Comparison of ENCODE assay signal across 8 cellular contexts in genomic region chr16:67245674-67246080, GRCh38. TPM values are rescaled to one million over a fixed set of nuclear protein-coding genes. Genes with fewer than 3 reads are reported as not detected.
DNase-seq lines count a peak whose midpoint lies in the region; ATAC-seq, FAIRE-seq and TF ChIP-seq lines count a peak whose summit lies in the region.

No MANE protein-coding gene starts in this region.

- H3K27me3 ChIP-seq in Panc1 (ENCODE audit: control insufficient read depth, insufficient read depth, low read length) (no peaks in the 10 kb centered on the region), esophagus (ENCODE audit: control insufficient read depth in 1 of 2, insufficient read depth in 2 of 2, low read length in 2 of 2) (peaks cover 0 to 8% of the 10 kb centered on the region in 2 donors), pancreas (no peaks in the 10 kb centered on the region)

- FAIRE-seq in pancreas (lab: Jason Lieb, UNC), result no peak

- DNase-seq in Calu3, result no peak
- DNase-seq in Panc1 (ENCODE audit: low read depth, low spot score), result no peak
- DNase-seq in pancreas, result no peak
- DNase-seq in AG08395 (ENCODE audit: low spot score), result no peak
- DNase-seq in NCI-H226, result no peak
- no peak for DNase-seq in NCI-H446 treated with DMSO at 0.1 percent for 48 hours (lab: John Stamatoyannopoulos, UW)

- no peak for TF ChIP-seq CTCF in Calu3 (IDR thresholded peaks at IDR 0.05; ENCODE audit: unreplicated experiment)
- TF ChIP-seq CTCF in Panc1 (IDR thresholded peaks at IDR 0.05), result no peak
- TF ChIP-seq CTCF in pancreas (IDR thresholded peaks at IDR 0.05), result no peak

- no peak overlapping the region for H3K27ac Mint-ChIP-seq in Calu3 (ENCODE audit: unreplicated experiment)

- H3K27me3 Mint-ChIP-seq in Calu3 (ENCODE audit: unreplicated experiment), result peaks cover 35% of the 10 kb centered on the region

- peak overlapping the region; percentile 94 for H3K4me3 Mint-ChIP-seq in Calu3 (ENCODE audit: low read depth, unreplicated experiment)

- H3K4me3 ChIP-seq in Panc1 (ENCODE audit: low read depth in 2 of 2, low read length in 2 of 2) (peak overlapping the region; percentile 64 to 73), esophagus (ENCODE audit: low read depth in 1 of 2, low read length in 2 of 2) (peak overlapping the region; percentile 51 to 70), pancreas (peak overlapping the region; percentile 47 to 97 (median 69))

- peaks cover 65% of the 10 kb centered on the region for H3K4me1 Mint-ChIP-seq in Calu3 (ENCODE audit: low read depth, unreplicated experiment)

- POLR2A ChIA-PET in Panc1 (lab: Charles Lee), result no interaction called here

- H3K4me1 ChIP-seq in Panc1 (ENCODE audit: control insufficient read depth, insufficient read depth, low read length) (peaks cover 12% of the 10 kb centered on the region), esophagus (ENCODE audit: control insufficient read depth in 2 of 2, insufficient read depth in 2 of 2, low read length in 1 of 2) (peaks cover 9 to 32% of the 10 kb centered on the region in 2 donors), pancreas (peaks cover 0 to 27% (median 11%) of the 10 kb centered on the region in 3 donors)

- no peaks in the 10 kb centered on the region for H3K9me3 ChIP-seq in Panc1 (ENCODE audit: control insufficient read depth, insufficient read depth, low read depth, low read length)
- no peaks in the 10 kb centered on the region for H3K9me3 ChIP-seq in esophagus (ENCODE audit: control insufficient read depth in 2 of 2, insufficient read depth in 1 of 2, low read depth in 1 of 2, low read length in 1 of 2)
- H3K9me3 ChIP-seq in pancreas, result no peaks in the 10 kb centered on the region

- in situ Hi-C loops in Panc1 (cut with HindIII; ENCODE audit: low pct_unique_long_range_greater_than_20kb, low sequenced_read_pairs), result no loop called here

- CTCF ChIA-PET in Calu3 (lab: Charles Lee) (interaction anchor here (0.7 to 3.0 kb wide), 4 partner anchors 19 to 182 kb away, joined by 3 to 11 read pairs (median 8); partner anchors contain the start of genes TMEM208 and TPPP3), Panc1 (lab: Charles Lee) (no interaction called here)

- H3K9me3 Mint-ChIP-seq in Calu3 (ENCODE audit: low read depth, unreplicated experiment), result no peaks in the 10 kb centered on the region

- BruUV-seq in Calu3 (replicated peaks; lab: Mats Ljungman, UMichigan) (no TSS peak), Panc1 (replicated peaks; lab: Mats Ljungman, UMichigan) (no TSS peak)

- H3K36me3 Mint-ChIP-seq in Calu3 (ENCODE audit: insufficient read depth, unreplicated experiment), result peaks cover 47% of the 10 kb centered on the region

- H3K27ac ChIP-seq in Panc1 (ENCODE audit: low read length) (no peak overlapping the region), esophagus (ENCODE audit: low read depth in 2 of 2, low read length in 1 of 2) (peak overlapping the region; percentile 84), pancreas (peak overlapping the region; percentile 82 to 90 (median 86))

- intact Hi-C loops in Calu3 (cut with micrococcal nuclease; ENCODE audit: unreplicated experiment), result loop anchor here (2.0 kb wide), 1 partner anchor 19 kb away; the partner anchor contains the start of gene TMEM208
- intact Hi-C loops in Panc1 (cut with micrococcal nuclease; ENCODE audit: unreplicated experiment), result no loop called here
- intact Hi-C loops in pancreas (cut with DNase I), result no loop called here

- ATAC-seq in Panc1 (no peak), pancreas (no peak), HG02623 (IDR thresholded peaks at IDR 0.05; ENCODE audit: unreplicated experiment) (no peak)

- WGBS in esophagus, 2 donors, result 16 to 18% methylated on average over 8 of the region's 8 CpGs
- 13 to 14% methylated on average over 8 of the region's 8 CpGs for WGBS in pancreas, 2 donors

- no peaks in the 10 kb centered on the region; the same call in 1 of the 2 replicates for H3K36me3 ChIP-seq in Panc1 (ENCODE audit: control insufficient read depth, insufficient read depth, low read length)
- no peaks in the 10 kb centered on the region for H3K36me3 ChIP-seq in esophagus (ENCODE audit: control insufficient read depth in 2 of 2, insufficient read depth in 2 of 2, low read length in 1 of 2)
- no peaks in the 10 kb centered on the region for H3K36me3 ChIP-seq in pancreas

RNA-seq across cellular contexts. Expression of gene FHOD1, which starts 1.6 kb away (rescaled TPM):
- total RNA-seq in Calu3 (2022), result 37.2 and 37.9 TPM in 2 replicates
- 9.3 TPM for total RNA-seq in Panc1 (2021; ENCODE audit: unreplicated experiment)
- polyA plus RNA-seq in Panc1 (2012; ENCODE audit: insufficient read length), result 13.4 TPM
- 10 to 100 TPM in 1 of 2 donors, 1 to 10 TPM in 1; 6.3 to 11.4 TPM for polyA plus RNA-seq in esophagus
- 10 to 100 TPM in 2 of 6 donors, 1 to 10 TPM in 4; 7.8 to 20.8 (median 8.8) TPM for total RNA-seq in pancreas
- polyA plus RNA-seq in pancreas, result 10 to 100 TPM; 34.0 to 41.2 TPM

RNA-seq across cellular contexts. Expression of gene SLC9A5, which starts 3.1 kb away (rescaled TPM):
- 2.4 and 4.4 TPM in 2 replicates for total RNA-seq in Calu3 (2022)
- 1.7 TPM for total RNA-seq in Panc1 (2021; ENCODE audit: unreplicated experiment)
- polyA plus RNA-seq in Panc1 (2012; ENCODE audit: insufficient read length), result 2.3 TPM
- polyA plus RNA-seq in esophagus, result under 1 TPM; 0.11 to 0.43 TPM
- under 1 TPM; 0.22 to 0.69 (median 0.48) TPM for total RNA-seq in pancreas
- polyA plus RNA-seq in pancreas, result 1 to 10 TPM; 1.3 to 1.5 TPM

RNA-seq across cellular contexts. Expression of gene TMEM208, which starts 18.7 kb away (rescaled TPM):
- 53.5 and 69.2 TPM in 2 replicates for total RNA-seq in Calu3 (2022)
- total RNA-seq in Panc1 (2021; ENCODE audit: unreplicated experiment), result 25.6 TPM
- 31.3 TPM for polyA plus RNA-seq in Panc1 (2012; ENCODE audit: insufficient read length)
- polyA plus RNA-seq in esophagus, result 10 to 100 TPM; 73.4 to 83.1 TPM
- 10 to 100 TPM; 19.2 to 31.2 (median 26.0) TPM for total RNA-seq in pancreas
- polyA plus RNA-seq in pancreas, result 10 to 100 TPM; 83.4 to 96.6 TPM

RNA-seq across cellular contexts. Expression of gene PLEKHG4, which starts 33.7 kb away (rescaled TPM):
- 5.5 and 9.2 TPM in 2 replicates for total RNA-seq in Calu3 (2022)
- total RNA-seq in Panc1 (2021; ENCODE audit: unreplicated experiment), result 6.7 TPM
- 4.3 TPM for polyA plus RNA-seq in Panc1 (2012; ENCODE audit: insufficient read length)
- 10 to 100 TPM in 1 of 2 donors, 1 to 10 TPM in 1; 8.9 to 13.3 TPM for polyA plus RNA-seq in esophagus
- 1 to 10 TPM; 3.5 to 8.1 (median 5.2) TPM for total RNA-seq in pancreas
- 10 to 100 TPM; 17.2 to 28.5 TPM for polyA plus RNA-seq in pancreas

RNA-seq across cellular contexts. Expression of gene ELMO3, which starts 46.7 kb away (rescaled TPM):
- total RNA-seq in Calu3 (2022) (31.9 and 43.2 TPM in 2 replicates), Panc1 (2021; ENCODE audit: unreplicated experiment) (2.0 TPM), pancreas (10 to 100 TPM; 14.6 to 23.7 (median 23.0) TPM)
- polyA plus RNA-seq in Panc1 (2012; ENCODE audit: insufficient read length), result 1.6 TPM
- polyA plus RNA-seq in esophagus (10 to 100 TPM; 21.5 to 23.7 TPM), pancreas (10 to 100 TPM; 41.0 to 52.4 TPM)
